30 cellular contexts compared by ENCODE assay signal in genomic region chr12:17361224-17361623, GRCh38.
"Had no signal": no experiment of that assay in that cellular context is flagged by ENCODE, and none has a peak within 500 bp of the region (broad histone marks: within the 10 kb centered on the region; RNA-seq: fewer than 3 reads in every experiment).

No MANE protein-coding gene starts in this region.

- H3K4me1 ChIP-seq: colonic mucosa had no signal

- H3K4me3 ChIP-seq: cardiac muscle cell, colonic mucosa had no signal

- H3K27ac ChIP-seq: brain microvascular endothelial cell, cardiac muscle cell, colonic mucosa, WERI-Rb-1 had no signal

- DNase-seq: activated CD4-positive, alpha-beta memory T cell treated with anti-CD3 and anti-CD28 coated beads, Interleukin-2, amount 10 ng/mL, durations not matched to agents 7 days and 5 days; activated CD4-positive, alpha-beta T cell treated with anti-CD3 and anti-CD28 coated beads for 1 hour; activated CD4-positive, alpha-beta T cell treated with anti-CD3 and anti-CD28 coated beads for 48 hours; activated CD4-positive, CD25-positive, alpha-beta regulatory T cell; activated CD8-positive, alpha-beta memory T cell treated with anti-CD3 and anti-CD28 coated beads for 24 hours; activated CD8-positive, alpha-beta memory T cell treated with anti-CD3 and anti-CD28 coated beads, Interleukin-2, amount 10 ng/mL, durations not matched to agents 7 days and 5 days; activated CD8-positive, alpha-beta memory T cell treated with anti-CD3 and anti-CD28 coated beads, Interleukin-2, amount 50 U/mL, for 48 hours; activated effector memory CD4-positive, alpha-beta T cell treated with anti-CD3 and anti-CD28 coated beads, Interleukin-2, amount 50 U/mL, for 16 hours; activated naive CD4-positive, alpha-beta T cell; activated naive CD4-positive, alpha-beta T cell treated with anti-CD3 and anti-CD28 coated beads, Interleukin-2, amount 50 U/mL, for 16 hours; activated naive CD8-positive, alpha-beta T cell treated with anti-CD3 and anti-CD28 coated beads for 36 hours; activated T-cell treated with anti-CD3 and anti-CD28 coated beads, Interleukin-2, amount 50 U/mL, for 72 hours; amniotic stem cell; aorta; brain microvascular endothelial cell; colonic mucosa; NCI-H1048; NCI-H1105 treated with DMSO at 0.1 percent for 48 hours; NCI-H1436; NCI-H1694; NCI-H1930; NCI-H2081 treated with DMSO at 0.1 percent for 48 hours; NCI-H345; NCI-H524 treated with DMSO at 0.1 percent for 48 hours; SIG-M5; SW 1271; T1000; WERI-Rb-1 had no signal

- H3K9me3 ChIP-seq: colonic mucosa had no signal

- H3K36me3 ChIP-seq: brain microvascular endothelial cell, cardiac muscle cell, colonic mucosa, WERI-Rb-1 had no signal

- ATAC-seq: activated CD8-positive, alpha-beta memory T cell treated with anti-CD3 and anti-CD28 coated beads, Interleukin-2, amount 10 ng/mL, durations not matched to agents 7 days and 5 days; activated T-cell treated with anti-CD3 and anti-CD28 coated beads, Interleukin-2, amount 50 U/mL, for 72 hours; activated T-helper 17 cell treated with anti-CD3 and anti-CD28 coated beads, Interleukin-2, amount 50 U/mL, for 72 hours had no signal

- H3K27me3 ChIP-seq: brain microvascular endothelial cell, cardiac muscle cell, colonic mucosa had no signal
